Comparison of ENCODE assay signal across 28 cellular contexts in the genomic region with DNA sequence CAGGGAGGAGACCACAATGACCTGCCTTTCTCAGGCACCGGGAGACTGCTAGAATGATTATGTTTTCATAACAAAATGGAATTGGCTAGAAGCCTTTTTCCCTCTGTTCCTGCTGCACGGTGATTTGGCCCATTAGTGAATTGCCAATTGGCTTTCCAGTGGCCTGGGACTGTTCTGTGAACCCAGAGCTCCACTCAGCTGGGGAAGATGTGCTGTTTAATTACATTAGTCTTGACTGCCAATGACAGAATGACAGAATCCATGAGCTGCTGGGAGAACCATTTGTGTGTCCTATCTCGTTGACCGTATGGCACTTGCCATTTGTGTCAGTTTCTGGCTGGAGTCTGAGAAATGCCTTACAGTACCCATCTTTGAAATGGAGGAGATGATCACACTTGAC.
"Had no signal": no experiment of that assay in that cellular context is flagged by ENCODE, and none has a peak within 500 bp of the region (broad histone marks: within the 10 kb centered on the region; RNA-seq: fewer than 3 reads in every experiment).

No MANE protein-coding gene starts in this region.

- H3K27ac ChIP-seq: left lung, lower lobe of right lung, ovary, right atrium auricular region, right lobe of liver, skin epidermis, suprapubic skin, thoracic aorta, tibial artery, upper lobe of right lung had no signal

- H3K4me3 Mint-ChIP-seq: immature natural killer cell; mesothelial cell of epicardium; naive B cell; natural killer cell; stimulated activated effector memory CD8-positive, alpha-beta T cell treated with anti-CD3 and anti-CD28 coated beads, Interleukin-12 subunit alpha, Interleukin-12 subunit beta, amount 100 ng/mL, for 72 hours; stimulated activated naive CD8-positive, alpha-beta T cell treated with anti-CD3 and anti-CD28 coated beads, Interleukin-15, Interleukin-2, amounts not matched to agents 100 ng/mL and 50 ng/mL, for 24 hours had no signal

- H3K27me3 ChIP-seq: left lung, ovary, right atrium auricular region, right lobe of liver, suprapubic skin, tibial artery, upper lobe of right lung had no signal

- ATAC-seq: left colon; left lung; lower lobe of right lung; natural killer cell; right lobe of liver; stimulated activated effector memory CD8-positive, alpha-beta T cell treated with anti-CD3 and anti-CD28 coated beads, Interleukin-12 subunit alpha, Interleukin-12 subunit beta, amount 100 ng/mL, for 72 hours; upper lobe of right lung had no signal

- H3K4me3 ChIP-seq: left lung, lower lobe of right lung, ovary, right atrium auricular region, right lobe of liver, skin epidermis, suprapubic skin, thoracic aorta, tibial artery, upper lobe of right lung had no signal

- DNase-seq: hypothalamus; immature natural killer cell; kidney; left colon; left lung; lower lobe of right lung; mammary epithelial cell; mesendoderm; naive B cell; natural killer cell; ovary; right lobe of liver; stimulated activated CD4-positive, alpha-beta T cell treated with anti-CD3 and anti-CD28 coated beads, Interleukin-12 subunit alpha, Interleukin-12 subunit beta, amount 100 ng/mL, for 4 hours; stimulated activated CD4-positive, alpha-beta T cell treated with anti-CD3 and anti-CD28 coated beads, Interleukin-15, amount 100 ng/mL, for 24 hours; stimulated activated CD4-positive, alpha-beta T cell treated with anti-CD3 and anti-CD28 coated beads, Interleukin-2, amount 100 ng/mL, for 24 hours; stimulated activated CD4-positive, alpha-beta T cell treated with anti-CD3 and anti-CD28 coated beads, Interleukin-4, amount 100 ng/mL, for 1 hour; stimulated activated naive CD4-positive, alpha-beta T cell; tibial artery; trophoblast cell; upper lobe of right lung had no signal

- H3K9me3 ChIP-seq: left lung, lower lobe of right lung, ovary, right atrium auricular region, right lobe of liver, suprapubic skin, thoracic aorta, tibial artery, upper lobe of right lung had no signal

- H3K36me3 ChIP-seq: left lung, lower lobe of right lung, ovary, right atrium auricular region, right lobe of liver, suprapubic skin, thoracic aorta, tibial artery, upper lobe of right lung had no signal

- H3K36me3 Mint-ChIP-seq: immature natural killer cell; mesothelial cell of epicardium; naive B cell; natural killer cell; stimulated activated effector memory CD8-positive, alpha-beta T cell treated with anti-CD3 and anti-CD28 coated beads, Interleukin-12 subunit alpha, Interleukin-12 subunit beta, amount 100 ng/mL, for 72 hours had no signal

- H3K27ac Mint-ChIP-seq: immature natural killer cell; mesothelial cell of epicardium; naive B cell; natural killer cell; progenitor cell of endocrine pancreas; stimulated activated effector memory CD8-positive, alpha-beta T cell treated with anti-CD3 and anti-CD28 coated beads, Interleukin-12 subunit alpha, Interleukin-12 subunit beta, amount 100 ng/mL, for 72 hours; stimulated activated naive CD8-positive, alpha-beta T cell treated with anti-CD3 and anti-CD28 coated beads, Interleukin-15, Interleukin-2, amounts not matched to agents 100 ng/mL and 50 ng/mL, for 24 hours had no signal

- H3K4me1 Mint-ChIP-seq: immature natural killer cell; mesothelial cell of epicardium; naive B cell; natural killer cell; stimulated activated effector memory CD8-positive, alpha-beta T cell treated with anti-CD3 and anti-CD28 coated beads, Interleukin-12 subunit alpha, Interleukin-12 subunit beta, amount 100 ng/mL, for 72 hours had no signal

- H3K4me1 ChIP-seq: left lung, lower lobe of right lung, right lobe of liver, suprapubic skin, upper lobe of right lung had no signal

- H3K27me3 Mint-ChIP-seq: naive B cell; progenitor cell of endocrine pancreas; stimulated activated naive CD8-positive, alpha-beta T cell treated with anti-CD3 and anti-CD28 coated beads, Interleukin-15, Interleukin-2, amounts not matched to agents 100 ng/mL and 50 ng/mL, for 24 hours had no signal
